Comparison of ENCODE assay signal across 32 cellular contexts in the genomic region with DNA sequence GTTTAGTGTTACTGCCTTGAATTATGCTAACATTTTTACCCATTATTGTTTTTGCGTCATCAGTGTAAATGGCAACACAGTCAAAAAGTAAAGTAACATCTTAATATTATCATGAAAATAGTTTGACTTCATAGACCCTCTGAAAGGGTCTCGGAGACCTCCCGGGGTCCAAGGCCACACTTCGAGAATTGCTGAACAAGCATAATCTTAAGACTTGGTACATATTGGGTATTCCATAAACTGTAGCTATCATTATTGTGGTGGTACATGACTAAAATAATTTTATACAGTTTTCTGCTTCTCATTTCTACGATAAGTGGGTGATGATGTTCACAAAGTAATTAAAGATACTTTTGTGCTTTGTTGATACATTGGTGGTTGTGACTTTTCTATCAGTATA. TPM values are rescaled to one million over a fixed set of nuclear protein-coding genes. Genes with fewer than 3 reads are reported as not detected.
DNase-seq lines count a peak whose midpoint lies in the region; ATAC-seq, FAIRE-seq and TF ChIP-seq lines count a peak whose summit lies in the region.
"Had no signal": no experiment of that assay in that cellular context is flagged by ENCODE, and none has a peak within 500 bp of the region (broad histone marks: within the 10 kb centered on the region; RNA-seq: fewer than 3 reads in every experiment).

No MANE protein-coding gene starts in this region.

- dilution Hi-C loops in IMR-90 (cut with HindIII; ENCODE audit: low sequenced_read_pairs, unreplicated experiment): no loop called here

- H2BK120ac ChIP-seq in IMR-90 (ENCODE audit: low read depth, low read length): no peak overlapping the region
- no peak overlapping the region for H2BK120ac ChIP-seq in H1 (replicated peaks; ENCODE audit: low read depth, low read length)

- H3K79me1 ChIP-seq in IMR-90 (ENCODE audit: low read depth in 1 of 2, low read length in 2 of 2): peaks cover 3 to 8% of the 10 kb centered on the region in 2 experiments; a peak in 3 of 4 replicates
- no peaks in the 10 kb centered on the region for H3K79me1 ChIP-seq in H1 (ENCODE audit: low read depth, low read length)

- H3K4me3 ChIP-seq in HepG2 (replicated peaks in 1 of 3; ENCODE audit: insufficient read depth in 1 of 3, low read depth in 2 of 3, low read length in 3 of 3) (no peak overlapping the region), right lobe of liver (no peak overlapping the region), IMR-90 (ENCODE audit: insufficient read depth, low read depth, low read length) (no peak overlapping the region), H1 (ENCODE audit: extremely low read depth in 1 of 4, insufficient read depth in 2 of 4, low read depth in 3 of 4, low read length in 4 of 4) (no peak overlapping the region), brain microvascular endothelial cell (ENCODE audit: low read depth, low read length) (no peak overlapping the region)
- H3K4me3 ChIP-seq: BLaER1, GM12878 had no signal

- H2BK5ac ChIP-seq in IMR-90 (ENCODE audit: low read depth, low read length, poor library complexity, severe bottlenecking) (no peak overlapping the region), H1 (ENCODE audit: low read depth, low read length) (no peak overlapping the region)

- H4K8ac ChIP-seq in IMR-90 (ENCODE audit: low read depth in 2 of 2, low read length in 2 of 2) (no peak overlapping the region), H1 (ENCODE audit: extremely low read depth, insufficient read depth, low read length) (no peak overlapping the region)

- H3K27me3 ChIP-seq in HepG2 (ENCODE audit: control insufficient read depth in 1 of 2, insufficient read depth in 2 of 2, low read length in 2 of 2) (no peaks in the 10 kb centered on the region), right lobe of liver (no peaks in the 10 kb centered on the region), IMR-90 (ENCODE audit: control insufficient read depth, insufficient read depth, low read length) (no peaks in the 10 kb centered on the region), H1 (replicated peaks in 1 of 4; ENCODE audit: control insufficient read depth in 3 of 4, extremely low read depth in 1 of 4, insufficient read depth in 3 of 4, low read length in 3 of 4) (no peaks in the 10 kb centered on the region), brain microvascular endothelial cell (replicated peaks) (no peaks in the 10 kb centered on the region)
- H3K27me3 ChIP-seq: BE2C, BLaER1 had no signal

- H3K9ac ChIP-seq in HepG2 (ENCODE audit: insufficient read depth, low read depth, low read length): no peak overlapping the region
- H3K9ac ChIP-seq in IMR-90 (ENCODE audit: low read depth, low read length): no peak overlapping the region
- H3K9ac ChIP-seq in H1 (replicated peaks in 1 of 4; ENCODE audit: extremely low read depth in 1 of 4, low read depth in 3 of 4, low read length in 3 of 4): no peak overlapping the region
- H3K9ac ChIP-seq: BLaER1 had no signal

- no peaks in the 10 kb centered on the region; the same call in 1 of the 2 replicates for H3K9me1 ChIP-seq in IMR-90 (ENCODE audit: insufficient read depth, low read length)

- H2AK5ac ChIP-seq in IMR-90 (ENCODE audit: low read depth, low read length) (no peak overlapping the region), H1 (ENCODE audit: low read depth, low read length) (no peak overlapping the region)

- no peak overlapping the region for H3K4me3 Mint-ChIP-seq in osteocyte (ENCODE audit: unreplicated experiment)
- H3K4me3 Mint-ChIP-seq: CD14-positive monocyte; CD4-positive, alpha-beta memory T cell; CD4-positive, CD25-positive, alpha-beta regulatory T cell; CD8-positive, alpha-beta memory T cell had no signal

- H3K9me3 Mint-ChIP-seq in osteocyte (ENCODE audit: unreplicated experiment): no peaks in the 10 kb centered on the region
- H3K9me3 Mint-ChIP-seq: CD14-positive monocyte; CD4-positive, alpha-beta memory T cell; CD4-positive, CD25-positive, alpha-beta regulatory T cell; CD8-positive, alpha-beta memory T cell had no signal

- H4K91ac ChIP-seq in IMR-90 (ENCODE audit: insufficient read depth, low read depth, low read length) (no peak overlapping the region), H1 (replicated peaks; ENCODE audit: insufficient read length, low read length) (no peak overlapping the region)

- in situ Hi-C loops in HepG2 (cut with HindIII; ENCODE audit: extremely low pct_ligation_motif_present, low pct_unique_long_range_greater_than_20kb) (loop anchor here (5.0 kb wide), 1 partner anchor 247 kb away; no protein-coding TSS in a partner anchor), IMR-90 (cut with MboI; ENCODE audit: low sequenced_read_pairs) (no loop called here), brain microvascular endothelial cell (cut with HindIII; ENCODE audit: low pct_ligation_motif_present, low sequenced_read_pairs) (no loop called here)

- H3K27ac ChIP-seq in HepG2 (ENCODE audit: extremely low read length, insufficient read depth, low read length) (no peak overlapping the region), right lobe of liver (no peak overlapping the region), IMR-90 (ENCODE audit: insufficient read depth, low read length) (no peak overlapping the region), H1 (ENCODE audit: low read depth, low read length) (no peak overlapping the region), brain microvascular endothelial cell (no peak overlapping the region)
- H3K27ac ChIP-seq: 22Rv1, BLaER1 had no signal

- TF ChIP-seq RAD21 in HepG2 (CRISPR knock-in tag; IDR thresholded peaks at IDR 0.05) (no peak), IMR-90 (IDR thresholded peaks at IDR 0.05; ENCODE audit: low read length) (no peak), H1 (IDR thresholded peaks at IDR 0.05 in 1 of 2, conservative IDR thresholded peaks at IDR 0.05 in 1 of 2; ENCODE audit: low read depth in 2 of 2, low read length in 2 of 2) (no peak)

- H3K18ac ChIP-seq in IMR-90 (ENCODE audit: low read depth, low read length): no peak overlapping the region
- H3K18ac ChIP-seq in H1 (ENCODE audit: extremely low read depth, low read length): no peak overlapping the region

- TF ChIP-seq POLR2A in HepG2 (IDR thresholded peaks at IDR 0.05; ENCODE audit: insufficient read depth in 1 of 2, low read depth in 2 of 2, low read length in 2 of 2) (no peak), right lobe of liver (IDR thresholded peaks at IDR 0.05) (no peak), IMR-90 (IDR thresholded peaks at IDR 0.05; ENCODE audit: low read depth, low read length) (no peak), H1 (IDR thresholded peaks at IDR 0.05; ENCODE audit: control extremely low read depth in 1 of 2, low read depth in 2 of 2, low read length in 2 of 2) (no peak), H54 (IDR thresholded peaks at IDR 0.05; ENCODE audit: low read depth, low read length) (no peak)

- no peak overlapping the region for H2BK15ac ChIP-seq in IMR-90 (ENCODE audit: low read depth, low read length)
- no peak overlapping the region for H2BK15ac ChIP-seq in H1 (ENCODE audit: low read length)

- peaks cover 16% of the 10 kb centered on the region for H3K4me1 Mint-ChIP-seq in osteocyte (ENCODE audit: unreplicated experiment)

- no peak overlapping the region for H3K23ac ChIP-seq in IMR-90 (ENCODE audit: low read depth, low read length)
- no peak overlapping the region for H3K23ac ChIP-seq in H1 (ENCODE audit: insufficient read length)

- peaks cover 9% of the 10 kb centered on the region for H3K4me1 ChIP-seq in HepG2 (ENCODE audit: insufficient read depth, low read length)
- H3K4me1 ChIP-seq in right lobe of liver: peaks cover 0 to 17% (median 3%) of the 10 kb centered on the region in 4 donors
- no peaks in the 10 kb centered on the region for H3K4me1 ChIP-seq in IMR-90 (ENCODE audit: control insufficient read depth, insufficient read depth, low read length)
- no peaks in the 10 kb centered on the region for H3K4me1 ChIP-seq in H1 (replicated peaks in 1 of 4; ENCODE audit: control insufficient read depth in 3 of 4, insufficient read depth in 4 of 4, low read length in 3 of 4)
- H3K4me1 ChIP-seq: BLaER1 had no signal

- ATAC-seq in HepG2 (no peak), right lobe of liver (no peak), IMR-90 (ENCODE audit: low read depth) (no peak)
- ATAC-seq: GM12878 had no signal

- TF ChIP-seq EP300 in HepG2 (IDR thresholded peaks at IDR 0.05; ENCODE audit: low read depth in 2 of 2, low read length in 2 of 2) (no peak), HepG2 (CRISPR knock-in tag; IDR thresholded peaks at IDR 0.05; ENCODE audit: borderline replicate concordance) (no peak), H1 (IDR thresholded peaks at IDR 0.05; ENCODE audit: borderline replicate concordance in 1 of 2, low read depth in 2 of 2, low read length in 2 of 2) (no peak)

- H4K20me1 ChIP-seq in HepG2 (ENCODE audit: insufficient read depth, low read length) (no peaks in the 10 kb centered on the region), IMR-90 (ENCODE audit: insufficient read depth, low read length) (no peaks in the 10 kb centered on the region), H1 (replicated peaks in 1 of 2; ENCODE audit: control insufficient read depth in 1 of 2, insufficient read depth in 2 of 2, low read length in 2 of 2) (no peaks in the 10 kb centered on the region)
- H4K20me1 ChIP-seq: BLaER1 had no signal

- H3K4ac ChIP-seq in IMR-90 (ENCODE audit: low read depth, low read length) (no peak overlapping the region), H1 (replicated peaks; ENCODE audit: insufficient read length, low read depth, low read length) (no peak overlapping the region)

- H2AFZ ChIP-seq in HepG2 (ENCODE audit: low read length) (no peak overlapping the region), IMR-90 (replicated peaks; ENCODE audit: low read length, poor library complexity) (no peak overlapping the region), H1 (ENCODE audit: low read length) (no peak overlapping the region)

- no peak overlapping the region for H2BK12ac ChIP-seq in H1 (ENCODE audit: low read depth, low read length)

- H3K27ac Mint-ChIP-seq in osteocyte (ENCODE audit: unreplicated experiment): no peak overlapping the region
- H3K27ac Mint-ChIP-seq: CD4-positive, alpha-beta memory T cell; CD4-positive, CD25-positive, alpha-beta regulatory T cell; CD8-positive, alpha-beta memory T cell had no signal

- no peaks in the 10 kb centered on the region for H3K23me2 ChIP-seq in H1 (ENCODE audit: low read depth, low read length)

- CTCF ChIA-PET in HepG2 (lab: Yijun Ruan, JAX; ENCODE audit: low intra/inter-chr PET ratio, low total read pairs): no interaction called here
- CTCF ChIA-PET in IMR-90 (lab: Yijun Ruan, JAX): no interaction called here
- CTCF ChIA-PET in H1 (lab: Charles Lee; ENCODE audit: partially characterized antibody): interaction anchor here (1.0 to 2.8 kb wide), 3 partner anchors 9 to 307 kb away, joined by 3 to 13 read pairs (median 4); no protein-coding TSS in a partner anchor

- intact Hi-C loops in HepG2 (cut with micrococcal nuclease; ENCODE audit: unreplicated experiment) (no loop called here), right lobe of liver (cut with DNase I) (loop anchor here in 1 of 2 donors (10.0 kb wide), 1 partner anchor 245 kb away; no protein-coding TSS in a partner anchor), IMR-90 (cut with micrococcal nuclease) (no loop called here)

- H3K27me3 Mint-ChIP-seq in osteocyte (ENCODE audit: unreplicated experiment): no peaks in the 10 kb centered on the region
- H3K27me3 Mint-ChIP-seq: CD4-positive, alpha-beta memory T cell; CD4-positive, CD25-positive, alpha-beta regulatory T cell; CD8-positive, alpha-beta memory T cell had no signal

- no peak overlapping the region for H3K56ac ChIP-seq in IMR-90 (ENCODE audit: extremely low read depth, insufficient read depth, low read length)
- H3K56ac ChIP-seq in H1 (replicated peaks; ENCODE audit: insufficient read length, low read depth, low read length): no peak overlapping the region

- no peak overlapping the region for H3K4me2 ChIP-seq in HepG2 (ENCODE audit: low read depth, low read length)
- no peak overlapping the region for H3K4me2 ChIP-seq in IMR-90 (ENCODE audit: low read depth, low read length)
- H3K4me2 ChIP-seq in H1 (ENCODE audit: insufficient read depth in 1 of 2, low read depth in 2 of 2, low read length in 2 of 2): no peak overlapping the region
- H3K4me2 ChIP-seq: BLaER1 had no signal

- no peak overlapping the region for H4K5ac ChIP-seq in IMR-90 (ENCODE audit: low read depth, low read length)
- H4K5ac ChIP-seq in H1 (ENCODE audit: insufficient read length, low read depth, low read length): no peak overlapping the region

- WGBS in HepG2 (ENCODE audit: low lambda C conversion rate): 96% methylated on average over 5 of the region's 5 CpGs
- 86% methylated on average over 5 of the region's 5 CpGs for WGBS in right lobe of liver (ENCODE audit: insufficient coverage, low coverage, low lambda C conversion rate, missing lambda C conversion rate)
- no CpG with 5 or more reads among the region's 5 CpGs for WGBS in IMR-90 (ENCODE audit: extremely low coverage in 2 of 2, insufficient read length in 1 of 2), 2 experiments
- whole genome bisulfite sequencing in H1 (ENCODE audit: extremely low coverage in 1 of 2, insufficient coverage in 1 of 2, insufficient read length in 1 of 2, insufficient replicate concordance in 2 of 2, low coverage in 1 of 2, low lambda C conversion rate in 2 of 2, missing lambda C conversion rate in 1 of 2), 2 experiments: 94% methylated on average over 5 of the region's 5 CpGs; no CpG with 5 or more reads in 1 of the 2 experiments

- H3K36me3 Mint-ChIP-seq in osteocyte (ENCODE audit: unreplicated experiment): peaks cover 9% of the 10 kb centered on the region
- H3K36me3 Mint-ChIP-seq: CD14-positive monocyte had no signal

- FAIRE-seq in HepG2 (lab: Jason Lieb, UNC) (no peak), H1 (lab: Jason Lieb, UNC) (no peak), H54 (lab: Jason Lieb, UNC) (no peak)
- FAIRE-seq: GM12878, GM12892, GM18507 had no signal

- DNase-seq in HepG2 (ENCODE audit: low spot score) (no peak), right lobe of liver (no peak), IMR-90 (no peak), H1 (ENCODE audit: low read depth in 1 of 2, low spot score in 2 of 2) (no peak), H54 (ENCODE audit: insufficient read length, low spot score) (no peak), osteocyte (ENCODE audit: extremely low spot score, unreplicated experiment) (no peak), brain microvascular endothelial cell (no peak)
- DNase-seq: ACHN; BE2C; C1 segment of cervical spinal cord; CD4-positive, alpha-beta memory T cell; CD4-positive, CD25-positive, alpha-beta regulatory T cell; CD8-positive, alpha-beta memory T cell; COR-L47; DMS 273 treated with DMSO at 0.1 percent for 48 hours; DMS153; DMS53; DMS79; DND-41; EL; GDM1 had no signal

- H2AK9ac ChIP-seq in IMR-90 (replicated peaks; ENCODE audit: low read depth, low read length, poor library complexity): no peak overlapping the region

- no peak for TF ChIP-seq CTCF in HepG2 (CRISPR knock-in tag; IDR thresholded peaks at IDR 0.05)
- TF ChIP-seq CTCF in right lobe of liver (IDR thresholded peaks at IDR 0.05): no peak
- TF ChIP-seq CTCF in IMR-90 (conservative IDR thresholded peaks at IDR 0.05; ENCODE audit: low read depth, low read length): no peak
- no peak for TF ChIP-seq CTCF in H1 (IDR thresholded peaks at IDR 0.05; ENCODE audit: control extremely low read depth in 1 of 3, insufficient read depth in 1 of 3, low read depth in 1 of 3, low read length in 3 of 3)
- TF ChIP-seq CTCF in osteocyte (IDR thresholded peaks at IDR 0.05): no peak
- TF ChIP-seq CTCF in brain microvascular endothelial cell (IDR thresholded peaks at IDR 0.05; ENCODE audit: low read depth, low read length, missing control alignments): no peak

- POLR2A ChIA-PET in HepG2 (lab: Yijun Ruan, JAX): no interaction called here
- POLR2A ChIA-PET in IMR-90 (lab: Charles Lee; ENCODE audit: unreplicated experiment): no interaction called here
- POLR2A ChIA-PET in H1 (lab: Charles Lee; ENCODE audit: partially characterized antibody): interaction anchor here (1.0 kb wide), 1 partner anchor 76 kb away, joined by 3 read pairs; no protein-coding TSS in a partner anchor

- H3K9me3 ChIP-seq in HepG2 (ENCODE audit: low read length): no peaks in the 10 kb centered on the region
- H3K9me3 ChIP-seq in right lobe of liver: no peaks in the 10 kb centered on the region
- H3K9me3 ChIP-seq in IMR-90 (ENCODE audit: control insufficient read depth, insufficient read depth, low read length): no peaks in the 10 kb centered on the region
- no peaks in the 10 kb centered on the region for H3K9me3 ChIP-seq in H1 (ENCODE audit: insufficient read depth in 2 of 2, low read depth in 1 of 2, low read length in 1 of 2)
- H3K9me3 ChIP-seq: BE2C, BLaER1 had no signal

- no peaks in the 10 kb centered on the region for H3K79me2 ChIP-seq in HepG2 (ENCODE audit: insufficient read depth, low read length)
- H3K79me2 ChIP-seq in H1 (ENCODE audit: control insufficient read depth in 1 of 2, insufficient read depth in 2 of 2, low read length in 2 of 2): no peaks in the 10 kb centered on the region

- H2BK20ac ChIP-seq in IMR-90 (ENCODE audit: low read depth, low read length) (no peak overlapping the region), H1 (ENCODE audit: low read length) (no peak overlapping the region)

- BruUV-seq in HepG2 (replicated peaks; lab: Mats Ljungman, UMichigan) (no TSS peak), IMR-90 (replicated peaks; lab: Mats Ljungman, UMichigan) (no TSS peak)

- H3K36me3 ChIP-seq in HepG2 (replicated peaks in 1 of 2; ENCODE audit: control insufficient read depth in 1 of 2, insufficient read depth in 2 of 2, low read length in 2 of 2) (peaks cover 0 to 13% of the 10 kb centered on the region in 2 experiments; a peak in 3 of 5 replicates), right lobe of liver (peaks cover 0 to 4% (median 0%) of the 10 kb centered on the region in 4 donors), IMR-90 (ENCODE audit: control insufficient read depth, insufficient read depth, low read length) (peaks cover 9% of the 10 kb centered on the region), H1 (ENCODE audit: control insufficient read depth in 2 of 4, insufficient read depth in 4 of 4, low read length in 3 of 4) (peaks cover 0 to 8% (median 1%) of the 10 kb centered on the region in 4 experiments; a peak in 4 of 8 replicates), brain microvascular endothelial cell (replicated peaks) (peaks cover 6% of the 10 kb centered on the region)
- H3K36me3 ChIP-seq: BE2C had no signal

- H3K14ac ChIP-seq in IMR-90 (replicated peaks; ENCODE audit: low read depth, low read length): no peak overlapping the region
- no peak overlapping the region for H3K14ac ChIP-seq in H1 (ENCODE audit: insufficient read length)

RNA-seq across cellular contexts. Expression of a gene that starts 32.6 kb away (rescaled TPM):
- total RNA-seq in HepG2 (2016; rRNA removed; fragmentation: Illumina TruSeq; extraction: Trizol): 1.2 and 1.9 TPM in 2 replicates
- total RNA-seq in HepG2 (2016; cell fraction: cytosol; rRNA removed; fragmentation: Illumina TruSeq; extraction: Trizol; ENCODE audit: low read depth): 0.30 and 0.71 TPM in 2 replicates
- 1.1 and 2.0 TPM in 2 replicates for total RNA-seq in HepG2 (2016; cell fraction: insoluble cytoplasmic fraction; rRNA removed; fragmentation: Illumina TruSeq; extraction: Trizol)
- total RNA-seq in HepG2 (2016; cell fraction: membrane; rRNA removed; fragmentation: Illumina TruSeq; extraction: Trizol): 1.8 TPM in 2 replicates
- total RNA-seq in HepG2 (2016; cell fraction: nucleus; rRNA removed; fragmentation: Illumina TruSeq; extraction: Trizol): 1.1 and 1.7 TPM in 2 replicates
- polyA plus RNA-seq in HepG2 (2011; rRNA removed): 0.72 and 0.78 TPM in 2 replicates
- polyA plus RNA-seq in HepG2 (2011; cell fraction: cytosol; rRNA removed): 0.23 and 0.33 TPM in 2 replicates
- 0.48 and 0.61 TPM in 2 replicates for polyA plus RNA-seq in HepG2 (2011; cell fraction: nucleus; rRNA removed)
- 1.1 and 1.7 TPM in 2 replicates for polyA plus RNA-seq in HepG2 (2012)
- 0.83 and 1.1 TPM in 2 replicates for polyA plus RNA-seq in HepG2 (2016; cell fraction: cytosol; fragmentation: Illumina TruSeq; extraction: Trizol; ENCODE audit: low read depth)
- polyA plus RNA-seq in HepG2 (2016; cell fraction: insoluble cytoplasmic fraction; fragmentation: Illumina TruSeq; extraction: Trizol; ENCODE audit: low read depth): 1.5 and 1.6 TPM in 2 replicates
- 1.3 and 1.4 TPM in 2 replicates for polyA plus RNA-seq in HepG2 (2016; cell fraction: membrane; fragmentation: Illumina TruSeq; extraction: Trizol; ENCODE audit: low read depth)
- polyA plus RNA-seq in HepG2 (2016; cell fraction: nucleus; fragmentation: Illumina TruSeq; extraction: Trizol; ENCODE audit: insufficient read depth, low read depth): 1.1 and 1.4 TPM in 2 replicates
- 0.58 TPM in 1 of 2 replicates, not detected in the other for polyA minus RNA-seq in HepG2 (2011; rRNA and poly(A)+ RNA removed; ENCODE audit: low replicate concordance)
- polyA minus RNA-seq in HepG2 (2011; cell fraction: cytosol; rRNA and poly(A)+ RNA removed): 0.35 and 0.99 TPM in 2 replicates
- polyA minus RNA-seq in HepG2 (2011; cell fraction: nucleus; rRNA and poly(A)+ RNA removed): 4.6 and 5.0 TPM in 2 replicates
- total RNA-seq in right lobe of liver: under 1 TPM in 1 of 6 experiments, not detected in 5; 0.09 TPM
- not detected in 2 replicates for total RNA-seq in IMR-90 (2012; rRNA removed)
- polyA plus RNA-seq in IMR-90 (2012; rRNA removed): not detected in 2 replicates
- polyA plus RNA-seq in IMR-90 (2012; cell fraction: cytosol; rRNA removed): not detected in 2 replicates
- not detected in 2 replicates for polyA plus RNA-seq in IMR-90 (2012; cell fraction: nucleus; rRNA removed; ENCODE audit: low replicate concordance)
- not detected in 2 replicates for total RNA-seq in H1 (2021; fragmentation: NEBNext Ultra II Directional; extraction: Animal tissue kit (Norgen Biotek cat#: 25700))
- not detected in 2 replicates for polyA plus RNA-seq in H1 (2011; rRNA removed)
- not detected for polyA plus RNA-seq in H1 (2011; cell fraction: cytosol; rRNA removed)
- polyA plus RNA-seq in H1 (2011; cell fraction: nucleus; rRNA removed): not detected
- polyA plus RNA-seq in H1 (2012, experiment 1 of 2): not detected in 4 replicates
- not detected for polyA plus RNA-seq in H1 (2012, experiment 2 of 2)
- not detected for polyA plus RNA-seq in H1 (2013, experiment 1 of 2)
- not detected for polyA plus RNA-seq in H1 (2013, experiment 2 of 2)
- not detected in 2 replicates for polyA minus RNA-seq in H1 (2011; rRNA and poly(A)+ RNA removed)
- polyA minus RNA-seq in H1 (2011; cell fraction: cytosol; rRNA and poly(A)+ RNA removed): not detected
- not detected for polyA minus RNA-seq in H1 (2011; cell fraction: nucleus; rRNA and poly(A)+ RNA removed)
- 0.13 TPM in 1 of 2 replicates, not detected in the other for total RNA-seq in osteocyte
- total RNA-seq: A172; A673; CD4-positive, alpha-beta memory T cell; CD4-positive, CD25-positive, alpha-beta regulatory T cell; CD8-positive, alpha-beta memory T cell; Daoy; G401; GM12878 had no signal
- polyA plus RNA-seq: AG04450; CD14-positive monocyte; CD4-positive, CD25-positive, alpha-beta regulatory T cell; CD8-positive, alpha-beta memory T cell; GM12878 had no signal
